In the genomic region with DNA sequence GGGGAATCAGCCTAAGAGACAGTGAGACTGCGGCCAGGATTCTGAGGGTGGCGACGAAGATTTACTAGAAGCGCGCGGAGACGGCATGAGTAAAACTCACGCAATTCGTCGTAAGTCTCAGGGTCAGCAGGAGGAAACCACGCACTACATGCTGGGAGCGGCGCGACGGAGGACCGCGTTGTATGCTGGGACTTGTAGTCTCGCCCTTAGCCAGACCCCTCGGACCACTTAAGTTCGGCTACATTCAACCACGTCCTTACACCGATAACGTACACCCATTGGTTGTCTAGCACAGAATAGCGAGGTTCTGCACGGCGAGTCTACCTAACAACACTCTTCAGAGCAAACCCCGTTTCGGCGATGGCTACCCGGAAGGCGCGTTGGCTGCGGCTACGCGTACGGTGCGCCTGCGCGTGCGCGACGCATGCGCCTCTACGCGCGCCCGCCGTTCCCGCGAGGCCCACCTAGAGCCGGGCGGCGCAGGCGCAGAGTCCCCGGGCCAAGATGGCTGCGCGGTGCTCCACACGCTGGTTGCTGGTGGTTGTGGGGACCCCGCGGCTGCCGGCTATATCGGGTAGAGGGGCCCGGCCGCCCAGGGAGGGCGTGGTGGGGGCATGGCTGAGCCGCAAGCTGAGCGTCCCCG, we compare ENCODE assay signal across 8 cellular contexts. TPM values are rescaled to one million over a fixed set of nuclear protein-coding genes. Genes with fewer than 3 reads are reported as not detected.
DNase-seq lines count a peak whose midpoint lies in the region; ATAC-seq and TF ChIP-seq lines count a peak whose summit lies in the region.

A gene (plus strand): TSS at position 491 of the 643 bp plus-strand sequence. CDS start 14 bp downstream, at position 505.

- no peaks in the 10 kb centered on the region for H3K27me3 ChIP-seq in lung (ENCODE audit: control insufficient read depth, insufficient read depth)

- ATAC-seq in lung (ENCODE audit: insufficient read depth, low FRiP score), result peak; percentile 96

- peaks cover 6 to 8% of the 10 kb centered on the region in 2 donors for H3K4me1 ChIP-seq in lung (ENCODE audit: control insufficient read depth in 2 of 2, insufficient read depth in 2 of 2, low read length in 2 of 2)

- no peaks in the 10 kb centered on the region for H3K36me3 ChIP-seq in lung (ENCODE audit: control insufficient read depth in 2 of 2, insufficient read depth in 2 of 2, low read length in 2 of 2)

- peak within 1 kb of the TSS; percentile 91 for H3K4me3 ChIP-seq in lung

- 0% methylated on average over 61 to 68 of the region's 68 CpGs for WGBS in lung, 2 donors

- no peaks in the 10 kb centered on the region for H3K9me3 ChIP-seq in lung (ENCODE audit: control insufficient read depth in 2 of 2, insufficient read depth in 1 of 2, low read length in 1 of 2)

- H3K27ac ChIP-seq in lung (ENCODE audit: low read depth in 1 of 2, low read length in 1 of 2), result peak within 1 kb of the TSS; percentile 91 to 98

- peak; percentile 97 for DNase-seq in COLO668 (lab: John Stamatoyannopoulos, UW; ENCODE audit: unreplicated experiment)
- peak; percentile 95 for DNase-seq in GM20000 (ENCODE audit: low spot score)
- peak; percentile 82 for DNase-seq in HS-5 (ENCODE audit: low read depth)
- DNase-seq in NK-92 (lab: John Stamatoyannopoulos, UW; ENCODE audit: unreplicated experiment), result peak; percentile 84
- peak; percentile 71 to 93 for DNase-seq in activated CD8-positive, alpha-beta memory T cell treated with anti-CD3 and anti-CD28 coated beads for 1 hour (ENCODE audit: extremely low read depth in 1 of 2, low read depth in 1 of 2)
- peak; percentile 87 for DNase-seq in effector CD8-positive, alpha-beta T cell (lab: John Stamatoyannopoulos, UW)
- DNase-seq in lung (ENCODE audit: low spot score), result peak; percentile 86
- peak; percentile 79 to 89 (median 82) for DNase-seq in stimulated activated CD4-positive, alpha-beta T cell treated with anti-CD3 and anti-CD28 coated beads, TNF-alpha, amount 100 ng/mL, for 24 hours (ENCODE audit: low read depth in 3 of 3)

- TF ChIP-seq CTCF in GM20000 (IDR thresholded peaks at IDR 0.05; ENCODE audit: extremely low read depth, missing control alignments), result no peak
- TF ChIP-seq CTCF in lung (IDR thresholded peaks at IDR 0.05; ENCODE audit: control extremely low read depth, extremely low read depth), result no peak

RNA-seq across cellular contexts. Expression of the gene that starts here (rescaled TPM):
- total RNA-seq in lung, result 10 to 100 TPM; 36.9 to 38.5 TPM
- 10 to 100 TPM; 24.8 to 34.2 TPM for polyA plus RNA-seq in lung

Comparison
In these comparisons a context has a peak if more than half of its experiments do, and no peak if none do; other contexts are left out.
1. Peak in every context shown above with its lines: DNase-seq, ATAC-seq, H3K4me3 ChIP-seq and H3K27ac ChIP-seq.